ENCODE assay signal across 9 cellular contexts in genomic region chr1:89041055-89041707, GRCh38. TPM values are rescaled to one million over a fixed set of nuclear protein-coding genes. Genes with fewer than 3 reads are reported as not detected.
DNase-seq lines count a peak whose midpoint lies in the region; ATAC-seq lines count a peak whose summit lies in the region.
"Had no signal": no experiment of that assay in that cellular context is flagged by ENCODE, and none has a peak within 500 bp of the region (broad histone marks: within the 10 kb centered on the region; RNA-seq: fewer than 3 reads in every experiment).

No MANE protein-coding gene starts in this region.

- no peak overlapping the region for H3K4me3 ChIP-seq in aorta (ENCODE audit: low read length in 2 of 2)

- H3K27me3 ChIP-seq in aorta (ENCODE audit: control insufficient read depth in 1 of 2, insufficient read depth in 2 of 2, low read length in 1 of 2) = no peaks in the 10 kb centered on the region

- no peak overlapping the region for H3K27ac ChIP-seq in aorta (ENCODE audit: low read depth in 1 of 2, low read length in 2 of 2)

- intact Hi-C loops in aorta (cut with DNase I) = no loop called here

- H3K36me3 Mint-ChIP-seq in activated T-cell treated with anti-CD3 and anti-CD28 coated beads, Interleukin-2, amount 50 U/mL, for 72 hours (ENCODE audit: insufficient read depth in 2 of 2) = peaks cover 15 to 32% of the 10 kb centered on the region in 2 donors

- H3K9me3 ChIP-seq in aorta (ENCODE audit: control insufficient read depth, low read length) = no peaks in the 10 kb centered on the region

- DNase-seq in stimulated activated CD4-positive, alpha-beta T cell treated with anti-CD3 and anti-CD28 coated beads, Interleukin-1b, Interleukin-23, amount 100 ng/mL, for 48 hours = peak; percentile 52
- DNase-seq in stimulated activated CD4-positive, alpha-beta T cell treated with anti-CD3 and anti-CD28 coated beads, Interleukin-12 subunit alpha, Interleukin-12 subunit beta, amount 100 ng/mL, for 4 hours = no peak
- DNase-seq in activated T-cell treated with anti-CD3 and anti-CD28 coated beads, Interleukin-2, amount 50 U/mL, for 72 hours = peak; percentile 45 to 59
- peak; percentile 38 to 44 for DNase-seq in stimulated activated naive CD8-positive, alpha-beta T cell treated with anti-CD3 and anti-CD28 coated beads, Interleukin-15, amount 100 ng/mL, for 72 hours
- DNase-seq in HuH-7 (ENCODE audit: low spot score) = no peak
- DNase-seq in aorta = no peak
- no peak for DNase-seq in foreskin melanocyte
- DNase-seq: Calu3 had no signal

- H3K9me3 Mint-ChIP-seq in activated T-cell treated with anti-CD3 and anti-CD28 coated beads, Interleukin-2, amount 50 U/mL, for 72 hours = peaks cover 5% of the 10 kb centered on the region in 2 donors
- H3K9me3 Mint-ChIP-seq in stimulated activated naive CD8-positive, alpha-beta T cell treated with anti-CD3 and anti-CD28 coated beads, Interleukin-15, amount 100 ng/mL, for 72 hours = peaks cover 21 to 24% of the 10 kb centered on the region in 2 donors

- peak; percentile 88 for ATAC-seq in HG02981 (IDR thresholded peaks at IDR 0.05; ENCODE audit: unreplicated experiment)
- peak; percentile 95 to 96 for ATAC-seq in activated T-cell treated with anti-CD3 and anti-CD28 coated beads, Interleukin-2, amount 50 U/mL, for 72 hours (replicated peaks in 1 of 2)
- peak; percentile 97 for ATAC-seq in stimulated activated naive CD8-positive, alpha-beta T cell treated with anti-CD3 and anti-CD28 coated beads, Interleukin-15, amount 100 ng/mL, for 72 hours
- ATAC-seq in aorta (ENCODE audit: low FRiP score) = no peak

- peaks cover 30% of the 10 kb centered on the region for H3K27me3 Mint-ChIP-seq in activated T-cell treated with anti-CD3 and anti-CD28 coated beads, Interleukin-2, amount 50 U/mL, for 72 hours (ENCODE audit: low read depth)
- no peaks in the 10 kb centered on the region for H3K27me3 Mint-ChIP-seq in stimulated activated naive CD8-positive, alpha-beta T cell treated with anti-CD3 and anti-CD28 coated beads, Interleukin-15, amount 100 ng/mL, for 72 hours

- peaks cover 33% of the 10 kb centered on the region for H3K4me1 Mint-ChIP-seq in activated T-cell treated with anti-CD3 and anti-CD28 coated beads, Interleukin-2, amount 50 U/mL, for 72 hours (ENCODE audit: low read depth)
- peaks cover 41% of the 10 kb centered on the region for H3K4me1 Mint-ChIP-seq in stimulated activated naive CD8-positive, alpha-beta T cell treated with anti-CD3 and anti-CD28 coated beads, Interleukin-15, amount 100 ng/mL, for 72 hours

- no peaks in the 10 kb centered on the region for H3K4me1 ChIP-seq in aorta (ENCODE audit: control insufficient read depth in 1 of 2, insufficient read depth in 2 of 2, low read length in 2 of 2)

- H3K27ac Mint-ChIP-seq in activated T-cell treated with anti-CD3 and anti-CD28 coated beads, Interleukin-2, amount 50 U/mL, for 72 hours = peak overlapping the region; percentile 88
- H3K27ac Mint-ChIP-seq in stimulated activated naive CD8-positive, alpha-beta T cell treated with anti-CD3 and anti-CD28 coated beads, Interleukin-15, amount 100 ng/mL, for 72 hours = peak overlapping the region; percentile 90 to 96

- 87 to 88% methylated on average over 4 of the region's 4 CpGs for WGBS in aorta, 2 donors

- peak overlapping the region; percentile 56 to 79 for H3K4me3 Mint-ChIP-seq in activated T-cell treated with anti-CD3 and anti-CD28 coated beads, Interleukin-2, amount 50 U/mL, for 72 hours
- H3K4me3 Mint-ChIP-seq in stimulated activated naive CD8-positive, alpha-beta T cell treated with anti-CD3 and anti-CD28 coated beads, Interleukin-15, amount 100 ng/mL, for 72 hours = peak overlapping the region; percentile 25 to 77

- no peaks in the 10 kb centered on the region for H3K36me3 ChIP-seq in aorta (ENCODE audit: control insufficient read depth in 1 of 2, insufficient read depth in 2 of 2, low read length in 1 of 2)

RNA-seq across cellular contexts. Expression of gene GBP3, which starts 18.5 kb away (rescaled TPM):
- 1 to 10 TPM; 7.1 to 9.0 TPM for total RNA-seq in activated T-cell treated with anti-CD3 and anti-CD28 coated beads, Interleukin-2, amount 50 U/mL, for 72 hours
- total RNA-seq in aorta = 10 to 100 TPM; 20.6 to 47.8 TPM
- 10 to 100 TPM in 1 of 2 donors, 1 to 10 TPM in 1; 9.5 to 25.4 TPM for polyA plus RNA-seq in aorta

RNA-seq across cellular contexts. Expression of gene GBP1, which starts 23.8 kb away (rescaled TPM):
- total RNA-seq in activated T-cell treated with anti-CD3 and anti-CD28 coated beads, Interleukin-2, amount 50 U/mL, for 72 hours = 10 to 100 TPM; 44.9 to 58.9 TPM
- total RNA-seq in aorta = 10 to 100 TPM; 43.8 to 62.6 TPM
- polyA plus RNA-seq in aorta = 10 to 100 TPM in 1 of 2 donors, 1 to 10 TPM in 1; 9.6 to 45.3 TPM

RNA-seq across cellular contexts. Expression of gene KYAT3, which starts 48.8 kb away (rescaled TPM):
- 10 to 100 TPM; 47.9 to 71.4 TPM for total RNA-seq in activated T-cell treated with anti-CD3 and anti-CD28 coated beads, Interleukin-2, amount 50 U/mL, for 72 hours
- total RNA-seq in aorta = 10 to 100 TPM; 20.0 to 25.8 TPM
- polyA plus RNA-seq in aorta = 10 to 100 TPM; 23.8 to 25.5 TPM

RNA-seq across cellular contexts. Expression of gene RBMXL1, which starts 48.8 kb away (rescaled TPM):
- 10 to 100 TPM; 18.6 to 32.0 TPM for total RNA-seq in activated T-cell treated with anti-CD3 and anti-CD28 coated beads, Interleukin-2, amount 50 U/mL, for 72 hours
- total RNA-seq in aorta = 10 to 100 TPM; 23.4 to 30.7 TPM
- polyA plus RNA-seq in aorta = 10 to 100 TPM in 1 of 2 donors, 1 to 10 TPM in 1; 7.9 to 11.4 TPM

Comparison
In these comparisons a context has a peak if more than half of its experiments do, and no peak if none do; other contexts are left out.
1. DNase-seq: peak in stimulated activated CD4-positive, alpha-beta T cell treated with anti-CD3 and anti-CD28 coated beads, Interleukin-1b, Interleukin-23, amount 100 ng/mL, for 48 hours (single experiment), activated T-cell treated with anti-CD3 and anti-CD28 coated beads, Interleukin-2, amount 50 U/mL, for 72 hours (2 of 2) and stimulated activated naive CD8-positive, alpha-beta T cell treated with anti-CD3 and anti-CD28 coated beads, Interleukin-15, amount 100 ng/mL, for 72 hours (2 of 2); none in stimulated activated CD4-positive, alpha-beta T cell treated with anti-CD3 and anti-CD28 coated beads, Interleukin-12 subunit alpha, Interleukin-12 subunit beta, amount 100 ng/mL, for 4 hours (single experiment), HuH-7 (single experiment), aorta (0 of 2) and foreskin melanocyte (single experiment).